8 cellular contexts compared by ENCODE assay signal in the genomic region with DNA sequence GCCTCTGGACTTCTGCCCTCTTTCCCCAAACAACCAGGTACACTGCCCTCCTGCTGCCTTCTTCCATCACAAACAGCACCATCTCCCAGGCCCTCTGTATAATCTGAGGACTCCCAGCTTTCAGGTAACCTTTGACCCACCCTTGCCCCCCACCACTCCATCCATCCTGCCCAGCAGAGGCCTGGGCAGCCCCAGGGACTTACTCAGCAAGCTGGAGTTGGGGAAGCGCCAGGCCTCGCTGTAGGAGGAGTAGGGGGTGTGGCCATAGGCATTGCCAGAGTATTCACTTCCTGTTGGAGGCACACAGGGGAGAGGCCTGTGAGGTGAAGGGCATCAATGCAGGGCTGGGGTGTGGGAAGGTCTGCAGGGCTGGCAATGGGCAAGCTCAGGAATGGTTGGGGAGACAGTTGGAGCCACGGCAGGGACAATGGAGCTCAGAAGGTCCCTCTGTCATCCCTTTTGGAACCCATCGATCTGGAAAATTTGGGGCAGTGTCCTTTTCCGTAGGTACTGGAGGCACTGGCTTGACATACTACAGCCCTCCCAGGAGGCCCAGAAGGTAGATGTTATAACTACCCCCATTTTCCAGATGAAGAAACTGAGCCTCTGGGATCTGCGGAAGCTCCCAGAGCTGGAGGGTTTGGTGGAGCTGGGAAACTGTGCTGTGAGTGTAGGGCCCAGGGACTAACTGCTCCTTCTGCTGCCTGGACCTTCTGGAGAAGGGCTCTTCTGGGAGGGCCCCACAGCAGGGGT. TPM values are rescaled to one million over a fixed set of nuclear protein-coding genes. Genes with fewer than 3 reads are reported as not detected.
DNase-seq lines count a peak whose midpoint lies in the region; FAIRE-seq and TF ChIP-seq lines count a peak whose summit lies in the region.
"Had no signal": no experiment of that assay in that cellular context is flagged by ENCODE, and none has a peak within 500 bp of the region (broad histone marks: within the 10 kb centered on the region; RNA-seq: fewer than 3 reads in every experiment).

No MANE protein-coding gene starts in this region.

- TF ChIP-seq CTCF in fibroblast of pulmonary artery (IDR thresholded peaks at IDR 0.05; ENCODE audit: low read length, missing control alignments): no peak

- no peak overlapping the region for H3K4me3 ChIP-seq in fibroblast of pulmonary artery (replicated peaks; ENCODE audit: low read depth, low read length)

- FAIRE-seq in RCC 7860 (lab: Jason Lieb, UNC): peak; percentile 60

- DNase-seq in HK-2 (ENCODE audit: unreplicated experiment) (peak; percentile 74), RCC 7860 (ENCODE audit: low spot score) (peak; percentile 77), fibroblast of pulmonary artery (ENCODE audit: low read depth) (peak; percentile 65), renal cortical epithelial cell (ENCODE audit: low read depth) (peak; percentile 82), NCI-H2081 (lab: John Stamatoyannopoulos, UW) (no peak), ecto neural progenitor cell (ENCODE audit: low spot score) (no peak), dedifferentiated amniotic fluid mesenchymal stem cell (ENCODE audit: extremely low spot score) (no peak)
- DNase-seq: stimulated activated CD4-positive, alpha-beta T cell treated with anti-CD3 and anti-CD28 coated beads, Interleukin-4, amount 100 ng/mL, for 24 hours had no signal

RNA-seq across cellular contexts. Expression of gene PSD4, which starts 46.3 kb away (rescaled TPM):
- 13.5 and 28.7 TPM in 2 replicates for total RNA-seq in renal cortical epithelial cell

RNA-seq across cellular contexts. Expression of gene PAX8, which starts 58.7 kb away (rescaled TPM):
- 86.5 and 273 TPM in 2 replicates for total RNA-seq in renal cortical epithelial cell

Comparison
In these comparisons a context has a peak if more than half of its experiments do, and no peak if none do; other contexts are left out.
1. DNase-seq: peak in HK-2 (single experiment), RCC 7860 (single experiment), fibroblast of pulmonary artery (single experiment) and renal cortical epithelial cell (single experiment); none in NCI-H2081 (0 of 2), ecto neural progenitor cell (single experiment) and dedifferentiated amniotic fluid mesenchymal stem cell (single experiment).